In the genomic region with DNA sequence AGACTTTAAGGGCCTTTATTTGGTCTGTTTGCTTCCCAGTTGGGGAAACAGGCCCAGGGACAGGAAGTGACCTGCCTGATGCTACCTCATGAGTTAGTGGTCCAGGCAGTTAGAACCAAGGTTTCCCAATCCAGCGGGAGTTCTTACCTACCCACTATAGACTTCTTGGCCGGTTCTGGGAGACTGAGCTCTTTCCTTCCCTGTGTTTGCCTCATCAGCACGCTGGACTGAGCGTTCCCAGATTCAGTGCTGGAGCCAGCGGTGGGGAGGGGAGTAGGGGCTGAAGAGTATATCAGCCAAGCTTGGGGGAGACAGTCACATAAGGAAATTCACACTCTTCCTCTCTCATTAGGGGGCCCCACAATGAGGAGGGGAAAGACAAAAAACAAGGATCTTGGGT, we compare ENCODE assay signal across 28 cellular contexts. TPM values are rescaled to one million over a fixed set of nuclear protein-coding genes. Genes with fewer than 3 reads are reported as not detected.
DNase-seq lines count a peak whose midpoint lies in the region; ATAC-seq and TF ChIP-seq lines count a peak whose summit lies in the region.
"Had no signal": no experiment of that assay in that cellular context is flagged by ENCODE, and none has a peak within 500 bp of the region (broad histone marks: within the 10 kb centered on the region; RNA-seq: fewer than 3 reads in every experiment).

No MANE protein-coding gene starts in this region.

- DNase-seq in heart left ventricle (no peak), cardiac septum (ENCODE audit: low spot score) (no peak), gastrocnemius medialis (no peak), upper lobe of left lung (no peak), substantia nigra (lab: John Stamatoyannopoulos, UW) (no peak), NCI-H748 treated with DMSO at 0.1 percent for 48 hours (lab: John Stamatoyannopoulos, UW) (no peak), CD1c-positive myeloid dendritic cell (ENCODE audit: extremely low spot score) (no peak)
- DNase-seq: 8988T; activated CD4-positive, CD25-positive, alpha-beta regulatory T cell; activated CD8-positive, alpha-beta memory T cell treated with anti-CD3 and anti-CD28 coated beads, Interleukin-2, amount 10 ng/mL, durations not matched to agents 7 days and 5 days; activated naive CD8-positive, alpha-beta T cell treated with anti-CD3 and anti-CD28 coated beads, Interleukin-2, amount 50 U/mL, for 24 hours; activated T-cell treated with anti-CD3 and anti-CD28 coated beads, Interleukin-2, amount 50 U/mL, for 4 hours; cerebellar nuclear complex; glutamatergic neuron; islet precursor cell; Karpas-422; NCI-H1417 treated with DMSO at 0.1 percent for 48 hours; NCI-H2081; NCI-H226; NCI-H69; PC-9; stimulated activated CD4-positive, alpha-beta T cell treated with anti-CD3 and anti-CD28 coated beads, Interleukin-2, amount 100 ng/mL, for 24 hours; stimulated activated naive CD8-positive, alpha-beta T cell treated with anti-CD3 and anti-CD28 coated beads, Interleukin-15, amount 100 ng/mL, for 72 hours had no signal

- TF ChIP-seq EP300 in gastroesophageal sphincter (IDR thresholded peaks at IDR 0.05) (no peak), upper lobe of left lung (IDR thresholded peaks at IDR 0.05) (no peak)

- WGBS in heart left ventricle, 4 donors, result 58 to 82% (median 75%) methylated on average over 5 of the region's 5 CpGs
- no CpG with 5 or more reads among the region's 5 CpGs for WGBS in gastroesophageal sphincter (ENCODE audit: low coverage in 1 of 2), 2 donors
- 64 to 65% methylated on average over 5 of the region's 5 CpGs for WGBS in upper lobe of left lung, 2 donors

- TF ChIP-seq CTCF in heart left ventricle (IDR thresholded peaks at IDR 0.05) (peak in 1 of 12 donors; percentile 5), gastroesophageal sphincter (IDR thresholded peaks at IDR 0.05) (no peak), gastrocnemius medialis (IDR thresholded peaks at IDR 0.05 in 4 of 5, conservative IDR thresholded peaks at IDR 0.05 in 1 of 5) (no peak), upper lobe of left lung (IDR thresholded peaks at IDR 0.05) (no peak)

- H3K9me3 ChIP-seq in heart left ventricle, result no peaks in the 10 kb centered on the region
- H3K9me3 ChIP-seq in gastroesophageal sphincter, result no peaks in the 10 kb centered on the region
- H3K9me3 ChIP-seq in gastrocnemius medialis, result no peaks in the 10 kb centered on the region
- no peaks in the 10 kb centered on the region for H3K9me3 ChIP-seq in upper lobe of left lung
- H3K9me3 ChIP-seq: HAP-1 had no signal

- peaks cover 0 to 41% (median 20%) of the 10 kb centered on the region in 9 donors for H3K36me3 ChIP-seq in heart left ventricle
- H3K36me3 ChIP-seq in gastroesophageal sphincter, result peaks cover 0 to 25% of the 10 kb centered on the region in 2 donors
- no peaks in the 10 kb centered on the region for H3K36me3 ChIP-seq in gastrocnemius medialis
- peaks cover 0 to 74% (median 4%) of the 10 kb centered on the region in 4 donors for H3K36me3 ChIP-seq in upper lobe of left lung
- H3K36me3 ChIP-seq: HAP-1 had no signal

- in situ Hi-C loops in gastrocnemius medialis (cut with MboI; ENCODE audit: low sequenced_read_pairs in 4 of 4), result no loop called here

- intact Hi-C loops in heart left ventricle (cut with DNase I), result no loop called here
- intact Hi-C loops in cardiac septum (cut with DNase I), result loop anchor here (5.0 kb wide), 1 partner anchor 159 kb away; no protein-coding TSS in a partner anchor
- intact Hi-C loops in gastrocnemius medialis (cut with DNase I; ENCODE audit: low total_unique reads), result no loop called here

- no peak for TF ChIP-seq POLR2A in heart left ventricle (IDR thresholded peaks at IDR 0.05)
- no peak for TF ChIP-seq POLR2A in gastroesophageal sphincter (IDR thresholded peaks at IDR 0.05)
- TF ChIP-seq POLR2A in gastrocnemius medialis (IDR thresholded peaks at IDR 0.05), result no peak
- TF ChIP-seq POLR2A in upper lobe of left lung (IDR thresholded peaks at IDR 0.05), result no peak

- peak overlapping the region in 10 of 12 donors; percentile 8 to 77 (median 58) for H3K27ac ChIP-seq in heart left ventricle
- peak overlapping the region; percentile 26 to 86 (median 77) for H3K27ac ChIP-seq in gastroesophageal sphincter
- peak overlapping the region; percentile 57 to 72 (median 60) for H3K27ac ChIP-seq in gastrocnemius medialis
- peak overlapping the region; percentile 34 to 73 (median 61) for H3K27ac ChIP-seq in upper lobe of left lung
- H3K27ac ChIP-seq in substantia nigra (ENCODE audit: low read depth, low read length, poor library complexity, severe bottlenecking), result no peak overlapping the region
- H3K27ac ChIP-seq: C4-2B had no signal

- H3K4me3 ChIP-seq in heart left ventricle, result no peak overlapping the region
- H3K4me3 ChIP-seq in gastroesophageal sphincter, result no peak overlapping the region
- H3K4me3 ChIP-seq in gastrocnemius medialis, result no peak overlapping the region
- no peak overlapping the region for H3K4me3 ChIP-seq in upper lobe of left lung
- H3K4me3 ChIP-seq: HAP-1, PC-9 had no signal

- ATAC-seq in heart left ventricle (no peak), gastroesophageal sphincter (no peak), gastrocnemius medialis (no peak), upper lobe of left lung (ENCODE audit: low FRiP score in 2 of 2) (no peak)
- ATAC-seq: activated CD8-positive, alpha-beta memory T cell treated with anti-CD3 and anti-CD28 coated beads, Interleukin-2, amount 10 ng/mL, durations not matched to agents 7 days and 5 days; activated naive CD8-positive, alpha-beta T cell treated with anti-CD3 and anti-CD28 coated beads, Interleukin-2, amount 50 U/mL, for 24 hours; activated T-cell treated with anti-CD3 and anti-CD28 coated beads, Interleukin-2, amount 50 U/mL, for 4 hours; SK-N-SH treated with all-trans-retinoic acid at 6 μM for 48 hours; stimulated activated naive CD8-positive, alpha-beta T cell treated with anti-CD3 and anti-CD28 coated beads, Interleukin-15, amount 100 ng/mL, for 72 hours had no signal

- H3K4me1 ChIP-seq in heart left ventricle (peaks cover 33 to 98% (median 90%) of the 10 kb centered on the region in 12 donors), gastroesophageal sphincter (peaks cover 39 to 100% (median 76%) of the 10 kb centered on the region in 3 donors), gastrocnemius medialis (peaks cover 46 to 63% of the 10 kb centered on the region in 2 donors), upper lobe of left lung (peaks cover 75 to 96% (median 82%) of the 10 kb centered on the region in 4 donors)
- H3K4me1 ChIP-seq: HAP-1 had no signal

- no peaks in the 10 kb centered on the region for H3K27me3 ChIP-seq in heart left ventricle
- H3K27me3 ChIP-seq in gastroesophageal sphincter, result no peaks in the 10 kb centered on the region
- H3K27me3 ChIP-seq in gastrocnemius medialis, result no peaks in the 10 kb centered on the region
- no peaks in the 10 kb centered on the region for H3K27me3 ChIP-seq in upper lobe of left lung

RNA-seq across cellular contexts. Expression of a gene that starts 27.1 kb away (rescaled TPM):
- total RNA-seq in heart left ventricle (100 to 1,000 TPM; 121 to 629 (median 187) TPM), cardiac septum (116 TPM), gastroesophageal sphincter (100 to 1,000 TPM; 560 to 818 (median 738) TPM), gastrocnemius medialis (100 to 1,000 TPM; 102 to 247 (median 144) TPM), upper lobe of left lung (100 to 1,000 TPM; 196 to 659 (median 531) TPM)
- 100 to 1,000 TPM; 112 to 137 TPM for polyA plus RNA-seq in heart left ventricle
- total RNA-seq: activated CD8-positive, alpha-beta memory T cell treated with anti-CD3 and anti-CD28 coated beads, Interleukin-2, amount 10 ng/mL, durations not matched to agents 7 days and 5 days; G401 had no signal
